ENCODE assay signal across 8 cellular contexts in the genomic region with DNA sequence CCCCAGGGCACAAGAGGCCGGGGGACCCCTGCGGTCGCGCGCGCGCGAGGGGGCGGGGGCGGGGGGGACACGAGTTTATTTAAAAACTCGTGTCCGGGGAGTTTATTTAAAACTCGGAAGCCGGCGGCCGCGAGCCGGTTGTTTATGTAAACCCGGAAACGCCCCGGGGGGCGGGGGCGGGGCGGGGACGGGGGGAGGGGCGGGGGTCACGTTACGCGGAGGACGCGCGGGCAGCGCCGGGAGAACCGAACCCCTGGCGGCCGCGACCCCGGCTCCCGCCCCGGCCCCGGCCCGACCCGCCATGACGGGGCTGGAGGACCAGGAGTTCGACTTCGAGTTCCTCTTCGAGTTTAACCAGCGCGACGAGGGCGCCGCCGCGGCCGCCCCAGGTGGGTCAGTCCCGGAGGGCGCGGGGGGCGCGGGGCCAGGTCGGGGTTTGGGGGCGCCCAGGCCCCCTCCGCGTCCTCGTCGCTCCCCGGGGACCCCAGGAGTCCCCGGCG. TPM values are rescaled to one million over a fixed set of nuclear protein-coding genes. Genes with fewer than 3 reads are reported as not detected.
DNase-seq lines count a peak whose midpoint lies in the region; ATAC-seq and TF ChIP-seq lines count a peak whose summit lies in the region.

No MANE protein-coding gene starts in this region.

- H3K27ac ChIP-seq in body of pancreas (peak overlapping the region in 3 of 4 donors; percentile 50 to 73 (median 67)), layer of hippocampus (ENCODE audit: low read depth, low read length) (peak overlapping the region; percentile 73)

- TF ChIP-seq CTCF in body of pancreas (IDR thresholded peaks at IDR 0.05) = no peak

- ATAC-seq in body of pancreas = peak; percentile 34
- no peak for ATAC-seq in HG02623 (IDR thresholded peaks at IDR 0.05; ENCODE audit: unreplicated experiment)

- intact Hi-C loops in body of pancreas (cut with DNase I) = no loop called here

- DNase-seq in activated CD4-positive, CD25-positive, alpha-beta regulatory T cell (lab: John Stamatoyannopoulos, UW) = peak in 3 of 4 experiments; percentile 52 to 65 (median 60)
- no peak for DNase-seq in activated CD4-positive, CD25-positive, alpha-beta regulatory T cell treated with anti-CD3 and anti-CD28 coated beads, Interleukin-2, amount 50 U/mL, for 72 hours
- peak; percentile 71 to 82 (median 80) for DNase-seq in body of pancreas
- peak; percentile 57 for DNase-seq in stimulated activated CD8-positive, alpha-beta memory T cell treated with anti-CD3 and anti-CD28 coated beads, Interleukin-15, amount 100 ng/mL, for 1 hour (ENCODE audit: low read depth)
- no peak for DNase-seq in hippocampal formation (lab: John Stamatoyannopoulos, UW)

- H3K4me1 ChIP-seq in body of pancreas = peaks cover 48% of the 10 kb centered on the region

- 0 out of 2 replicates have a peak, but pooled peaks have one; percentile 27 for TF ChIP-seq POLR2A in Raji (IDR thresholded peaks at IDR 0.05; ENCODE audit: insufficient read depth, low read depth, low read length)
- TF ChIP-seq POLR2A in body of pancreas (IDR thresholded peaks at IDR 0.05) = peak in 1 of 3 donors; percentile 16

- H3K4me3 ChIP-seq in body of pancreas = peak overlapping the region; percentile 82 to 83

- H3K9me3 ChIP-seq in body of pancreas = no peaks in the 10 kb centered on the region

- WGBS in body of pancreas, 2 donors = 1% methylated on average over 49 of the region's 71 CpGs; no CpG with 5 or more reads in 1 of the 2 donors

- H3K27me3 ChIP-seq in body of pancreas = no peaks in the 10 kb centered on the region
- H3K27me3 ChIP-seq in layer of hippocampus (ENCODE audit: control insufficient read depth, insufficient read depth, low read length) = no peaks in the 10 kb centered on the region

- no peaks in the 10 kb centered on the region for H3K36me3 ChIP-seq in body of pancreas (replicated peaks in 1 of 2; ENCODE audit: insufficient read depth in 1 of 2, low read depth in 2 of 2)

RNA-seq across cellular contexts. Expression of gene NFATC1, which starts 4.4 kb away (rescaled TPM):
- total RNA-seq in body of pancreas = 1 to 10 TPM; 5.2 to 5.9 TPM

Comparison
In these comparisons a context has a peak if more than half of its experiments do, and no peak if none do; other contexts are left out.
1. DNase-seq: peak in activated CD4-positive, CD25-positive, alpha-beta regulatory T cell (3 of 4), body of pancreas (4 of 4) and stimulated activated CD8-positive, alpha-beta memory T cell treated with anti-CD3 and anti-CD28 coated beads, Interleukin-15, amount 100 ng/mL, for 1 hour (single experiment); none in activated CD4-positive, CD25-positive, alpha-beta regulatory T cell treated with anti-CD3 and anti-CD28 coated beads, Interleukin-2, amount 50 U/mL, for 72 hours (single experiment) and hippocampal formation (0 of 2).